8 cellular contexts compared by ENCODE assay signal in genomic region chr22:46734830-46735453, GRCh38. TPM values are rescaled to one million over a fixed set of nuclear protein-coding genes. Genes with fewer than 3 reads are reported as not detected.
A peak's percentile ranks its signal among the peaks of the same experiment; 100 is the strongest.
DNase-seq lines count a peak whose midpoint lies in the region; ATAC-seq and TF ChIP-seq lines count a peak whose summit lies in the region.

No MANE protein-coding gene starts in this region.

- H3K27me3 Mint-ChIP-seq in activated T-cell treated with anti-CD3 and anti-CD28 coated beads, Interleukin-2, amount 50 U/mL, for 24 hours, result no peaks in the 10 kb centered on the region

- no peak overlapping the region for H3K4me3 ChIP-seq in right atrium auricular region

- TF ChIP-seq CTCF in right atrium auricular region (IDR thresholded peaks at IDR 0.05), result no peak

- H3K27ac ChIP-seq in right atrium auricular region, result peak overlapping the region; percentile 97

- peaks cover 66% of the 10 kb centered on the region for H3K4me1 Mint-ChIP-seq in activated T-cell treated with anti-CD3 and anti-CD28 coated beads, Interleukin-2, amount 50 U/mL, for 24 hours (ENCODE audit: low read depth)

- no peak for ATAC-seq in HG03457 (IDR thresholded peaks at IDR 0.05; ENCODE audit: unreplicated experiment)
- ATAC-seq in HG03571 (IDR thresholded peaks at IDR 0.05; ENCODE audit: unreplicated experiment), result no peak

- peaks cover 46% of the 10 kb centered on the region for H3K36me3 Mint-ChIP-seq in activated T-cell treated with anti-CD3 and anti-CD28 coated beads, Interleukin-2, amount 50 U/mL, for 24 hours (ENCODE audit: low read depth)

- H3K36me3 ChIP-seq in right atrium auricular region, result no peaks in the 10 kb centered on the region

- peak overlapping the region; percentile 96 for H3K27ac Mint-ChIP-seq in activated T-cell treated with anti-CD3 and anti-CD28 coated beads, Interleukin-2, amount 50 U/mL, for 24 hours

- DNase-seq in GDM1 (lab: John Stamatoyannopoulos, UW) (peak; percentile 17), NCI-H748 treated with DMSO at 0.1 percent for 48 hours (lab: John Stamatoyannopoulos, UW) (peak; percentile 5), right atrium auricular region (ENCODE audit: low spot score) (no peak), NCI-H146 (lab: John Stamatoyannopoulos, UW) (no peak)
- DNase-seq in activated T-cell treated with anti-CD3 and anti-CD28 coated beads, Interleukin-2, amount 50 U/mL, for 24 hours, result peak; percentile 69
- peak; percentile 63 for DNase-seq in stimulated activated CD4-positive, alpha-beta T cell treated with anti-CD3 and anti-CD28 coated beads, Interleukin-4, amount 100 ng/mL, for 24 hours

- no peaks in the 10 kb centered on the region for H3K9me3 Mint-ChIP-seq in activated T-cell treated with anti-CD3 and anti-CD28 coated beads, Interleukin-2, amount 50 U/mL, for 24 hours

- peak overlapping the region; percentile 96 for H3K4me3 Mint-ChIP-seq in activated T-cell treated with anti-CD3 and anti-CD28 coated beads, Interleukin-2, amount 50 U/mL, for 24 hours

- peaks cover 0 to 88% of the 10 kb centered on the region in 2 donors for H3K4me1 ChIP-seq in right atrium auricular region

- H3K27me3 ChIP-seq in right atrium auricular region, result no peaks in the 10 kb centered on the region

- no peaks in the 10 kb centered on the region for H3K9me3 ChIP-seq in right atrium auricular region

RNA-seq across cellular contexts. Expression of gene CERK, which starts 3.1 kb away (rescaled TPM):
- 10 to 100 TPM; 46.0 to 59.8 TPM for total RNA-seq in right atrium auricular region

RNA-seq across cellular contexts. Expression of gene TBC1D22A, which starts 27.5 kb away (rescaled TPM):
- 10 to 100 TPM; 11.5 to 15.4 TPM for total RNA-seq in right atrium auricular region

Comparison
In these comparisons a context has a peak if more than half of its experiments do, and no peak if none do; other contexts are left out.
1. DNase-seq: peak in GDM1 (single experiment), NCI-H748 treated with DMSO at 0.1 percent for 48 hours (single experiment), activated T-cell treated with anti-CD3 and anti-CD28 coated beads, Interleukin-2, amount 50 U/mL, for 24 hours (single experiment) and stimulated activated CD4-positive, alpha-beta T cell treated with anti-CD3 and anti-CD28 coated beads, Interleukin-4, amount 100 ng/mL, for 24 hours (single experiment); none in right atrium auricular region (single experiment) and NCI-H146 (single experiment).